ENCODE assay signal across 8 cellular contexts in the genomic region with DNA sequence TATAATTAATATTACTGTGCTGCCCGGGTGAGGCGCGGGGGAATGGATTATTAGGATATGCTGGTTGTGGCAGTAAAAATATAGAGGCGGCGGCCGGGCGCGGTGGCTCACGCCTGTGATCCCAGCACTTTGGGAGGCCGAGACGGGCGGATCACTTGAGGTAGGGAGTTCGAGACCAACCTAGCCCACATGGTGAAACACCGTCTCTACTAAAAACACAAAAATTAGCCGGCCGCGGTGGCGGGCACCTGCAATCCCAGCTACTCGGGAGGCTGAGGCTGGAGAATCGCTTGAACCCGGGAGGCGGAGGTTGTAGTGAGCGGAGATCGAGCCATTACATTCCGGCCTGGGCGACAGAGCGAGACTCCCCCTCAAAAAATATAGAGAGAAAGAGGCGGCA. TPM values are rescaled to one million over a fixed set of nuclear protein-coding genes. Genes with fewer than 3 reads are reported as not detected.
DNase-seq lines count a peak whose midpoint lies in the region; ATAC-seq, FAIRE-seq and TF ChIP-seq lines count a peak whose summit lies in the region.
"Not testable (repeated sequence)": the region's sequence is repeated elsewhere in the genome, so short reads cannot be mapped to it uniquely, and the experiment has no call there.

No MANE protein-coding gene starts in this region.

- not testable (repeated sequence) for TF ChIP-seq POLR2A in IMR-90 (IDR thresholded peaks at IDR 0.05; ENCODE audit: low read depth, low read length); endothelial cell of umbilical vein (IDR thresholded peaks at IDR 0.05; ENCODE audit: low read depth, low read length); HepG2 (IDR thresholded peaks at IDR 0.05; ENCODE audit: insufficient read depth in 1 of 2, low read depth in 2 of 2, low read length in 2 of 2); ovary (IDR thresholded peaks at IDR 0.05); thyroid gland (IDR thresholded peaks at IDR 0.05)

- H3K14ac ChIP-seq in IMR-90 (replicated peaks; ENCODE audit: low read depth, low read length) = not testable (repeated sequence)

- no CpG with 5 or more reads among the region's 28 CpGs for WGBS in IMR-90 (ENCODE audit: extremely low coverage in 2 of 2, insufficient read length in 1 of 2), 2 experiments
- 95% methylated on average over 28 of the region's 28 CpGs for WGBS in HepG2 (ENCODE audit: low lambda C conversion rate)
- 91 to 94% (median 94%) methylated on average over 28 of the region's 28 CpGs for WGBS in ovary, 3 donors
- WGBS in thyroid gland, 2 donors = 95% methylated on average over 28 of the region's 28 CpGs

- H3K36me3 Mint-ChIP-seq in CD14-positive monocyte; T-helper 2 cell treated with Interferon-gamma antibody and Interleukin-4, amounts not matched to agents 5 μg/mL and 100 μg/mL, for 36 hours (ENCODE audit: low read depth); activated naive CD8-positive, alpha-beta T cell treated with anti-CD3 and anti-CD28 coated beads, Interleukin-2, amount 10 ng/mL, durations not matched to agents 7 days and 5 days: not testable (repeated sequence)

- H2AK9ac ChIP-seq in IMR-90 (replicated peaks; ENCODE audit: low read depth, low read length, poor library complexity) = not testable (repeated sequence)

- not testable (repeated sequence) for H2BK20ac ChIP-seq in IMR-90 (ENCODE audit: low read depth, low read length)

- not testable (repeated sequence) for H3K27ac ChIP-seq in IMR-90 (ENCODE audit: insufficient read depth, low read length); endothelial cell of umbilical vein (ENCODE audit: insufficient read depth, low read depth, low read length); HepG2 (ENCODE audit: extremely low read length, insufficient read depth, low read length); ovary
- peak overlapping the region in 2 of 3 donors; percentile 99 to 100 for H3K27ac ChIP-seq in thyroid gland

- not testable (repeated sequence) for H3K4ac ChIP-seq in IMR-90 (ENCODE audit: low read depth, low read length)

- H3K27me3 ChIP-seq in IMR-90 (ENCODE audit: control insufficient read depth, insufficient read depth, low read length); endothelial cell of umbilical vein (ENCODE audit: control insufficient read depth in 2 of 2, insufficient read depth in 2 of 2, low read length in 2 of 2); HepG2 (ENCODE audit: control insufficient read depth in 1 of 2, insufficient read depth in 2 of 2, low read length in 2 of 2); ovary; thyroid gland: not testable (repeated sequence)

- ATAC-seq in IMR-90 (ENCODE audit: low read depth); activated naive CD8-positive, alpha-beta T cell treated with anti-CD3 and anti-CD28 coated beads, Interleukin-2, amount 10 ng/mL, durations not matched to agents 7 days and 5 days (ENCODE audit: low read depth); HepG2: not testable (repeated sequence)

- not testable (repeated sequence) for H3K4me1 ChIP-seq in IMR-90 (ENCODE audit: control insufficient read depth, insufficient read depth, low read length); endothelial cell of umbilical vein (ENCODE audit: control insufficient read depth, extremely low read depth, insufficient read depth, low read length); ovary (ENCODE audit: insufficient read depth); thyroid gland
- peaks cover 16% of the 10 kb centered on the region; the same call in 1 of the 2 replicates for H3K4me1 ChIP-seq in HepG2 (ENCODE audit: insufficient read depth, low read length)

- H3K4me3 ChIP-seq in IMR-90 (ENCODE audit: insufficient read depth, low read depth, low read length); endothelial cell of umbilical vein (replicated peaks in 1 of 3; ENCODE audit: insufficient read depth in 1 of 3, low read depth in 1 of 3, low read length in 3 of 3); HepG2 (replicated peaks in 1 of 3; ENCODE audit: insufficient read depth in 1 of 3, low read depth in 2 of 3, low read length in 3 of 3): not testable (repeated sequence)
- H3K4me3 ChIP-seq in ovary (peak overlapping the region; percentile 53), thyroid gland (replicated peaks in 1 of 3) (peak overlapping the region in 1 of 3 donors; percentile 65)

- CTCF ChIA-PET in IMR-90 (lab: Yijun Ruan, JAX); HepG2 (lab: Yijun Ruan, JAX; ENCODE audit: low intra/inter-chr PET ratio, low total read pairs): not testable (repeated sequence)
- CTCF ChIA-PET in endothelial cell of umbilical vein (lab: Charles Lee) = interaction anchor here (1.2 to 2.6 kb wide), 2 partner anchors 14 to 189 kb away, joined by 3 to 7 read pairs; no protein-coding TSS in a partner anchor

- not testable (repeated sequence) for TF ChIP-seq CTCF in CD14-positive monocyte (IDR thresholded peaks at IDR 0.05); IMR-90 (conservative IDR thresholded peaks at IDR 0.05; ENCODE audit: low read depth, low read length); endothelial cell of umbilical vein (IDR thresholded peaks at IDR 0.05; ENCODE audit: extremely low read depth in 1 of 2, insufficient read depth in 1 of 2, low read depth in 1 of 2, low read length in 2 of 2); HepG2 (CRISPR knock-in tag; IDR thresholded peaks at IDR 0.05); ovary (IDR thresholded peaks at IDR 0.05); thyroid gland (IDR thresholded peaks at IDR 0.05)

- dilution Hi-C loops in IMR-90 (cut with HindIII; ENCODE audit: low sequenced_read_pairs, unreplicated experiment); endothelial cell of umbilical vein (cut with MboI; ENCODE audit: extremely low pct_ligation_motif_present, low sequenced_read_pairs): not testable (repeated sequence)

- H2BK5ac ChIP-seq in IMR-90 (ENCODE audit: low read depth, low read length, poor library complexity, severe bottlenecking) = not testable (repeated sequence)

- H2BK120ac ChIP-seq in IMR-90 (ENCODE audit: low read depth, low read length) = not testable (repeated sequence)

- H3K9me3 ChIP-seq in IMR-90 (ENCODE audit: control insufficient read depth, insufficient read depth, low read length); endothelial cell of umbilical vein (replicated peaks; ENCODE audit: control insufficient read depth, insufficient read depth, low read length); HepG2 (ENCODE audit: low read length); ovary; thyroid gland: not testable (repeated sequence)

- intact Hi-C loops in CD14-positive monocyte (cut with micrococcal nuclease) (loop anchor here in 1 of 2 donors (10.0 kb wide), 1 partner anchor 1061 kb away; a partner anchor contains a TSS), IMR-90 (cut with micrococcal nuclease) (loop anchor here (10.0 kb wide), 1 partner anchor 1989 kb away; a partner anchor contains a TSS), endothelial cell of umbilical vein (cut with micrococcal nuclease) (loop anchor here (2.0 to 10.0 kb wide), 3 partner anchors 103 to 391 kb away; no protein-coding TSS in a partner anchor), HepG2 (cut with micrococcal nuclease; ENCODE audit: unreplicated experiment) (loop anchor here (5.0 kb wide), 1 partner anchor 69 kb away; no protein-coding TSS in a partner anchor)
- intact Hi-C loops in ovary (cut with DNase I); thyroid gland (cut with DNase I): not testable (repeated sequence)

- H3K36me3 ChIP-seq in IMR-90 (ENCODE audit: control insufficient read depth, insufficient read depth, low read length); endothelial cell of umbilical vein (ENCODE audit: control insufficient read depth in 2 of 2, extremely low read depth in 1 of 2, insufficient read depth in 2 of 2, low read length in 2 of 2); HepG2 (replicated peaks in 1 of 2; ENCODE audit: control insufficient read depth in 1 of 2, insufficient read depth in 2 of 2, low read length in 2 of 2); ovary; thyroid gland: not testable (repeated sequence)

- H3K18ac ChIP-seq in IMR-90 (ENCODE audit: low read depth, low read length) = not testable (repeated sequence)

- H3K79me1 ChIP-seq in IMR-90 (ENCODE audit: low read depth in 1 of 2, low read length in 2 of 2) = not testable (repeated sequence)

- not testable (repeated sequence) for FAIRE-seq in endothelial cell of umbilical vein (lab: Jason Lieb, UNC); HepG2 (lab: Jason Lieb, UNC)

- H2AFZ ChIP-seq in IMR-90 (replicated peaks; ENCODE audit: low read length, poor library complexity); endothelial cell of umbilical vein (ENCODE audit: low read depth, low read length); HepG2 (ENCODE audit: low read length): not testable (repeated sequence)

- H3K4me1 Mint-ChIP-seq in CD14-positive monocyte = not testable (repeated sequence)
- H3K4me1 Mint-ChIP-seq in T-helper 2 cell treated with Interferon-gamma antibody and Interleukin-4, amounts not matched to agents 5 μg/mL and 100 μg/mL, for 36 hours (ENCODE audit: low read depth) = peaks cover 26% of the 10 kb centered on the region
- H3K4me1 Mint-ChIP-seq in activated naive CD8-positive, alpha-beta T cell treated with anti-CD3 and anti-CD28 coated beads, Interleukin-2, amount 10 ng/mL, durations not matched to agents 7 days and 5 days = peaks cover 32% of the 10 kb centered on the region

- H3K9me1 ChIP-seq in IMR-90 (ENCODE audit: insufficient read depth, low read length); endothelial cell of umbilical vein (replicated peaks; ENCODE audit: control insufficient read depth, extremely low read depth, insufficient read depth, low read length): not testable (repeated sequence)

- not testable (repeated sequence) for TF ChIP-seq EP300 in HepG2 (IDR thresholded peaks at IDR 0.05; ENCODE audit: low read depth in 2 of 2, low read length in 2 of 2); HepG2 (CRISPR knock-in tag; IDR thresholded peaks at IDR 0.05; ENCODE audit: borderline replicate concordance); ovary (IDR thresholded peaks at IDR 0.05)

- H3K9ac ChIP-seq in IMR-90 (ENCODE audit: low read depth, low read length); endothelial cell of umbilical vein (replicated peaks; ENCODE audit: extremely low read depth, insufficient read depth, low read length); HepG2 (ENCODE audit: insufficient read depth, low read depth, low read length): not testable (repeated sequence)

- H3K56ac ChIP-seq in IMR-90 (ENCODE audit: extremely low read depth, insufficient read depth, low read length) = not testable (repeated sequence)

- not testable (repeated sequence) for H3K23ac ChIP-seq in IMR-90 (ENCODE audit: low read depth, low read length)

- POLR2A ChIA-PET in IMR-90 (lab: Charles Lee; ENCODE audit: unreplicated experiment) (interaction anchor here (0.6 kb wide), 1 partner anchor 355 kb away, joined by 4 read pairs; no protein-coding TSS in a partner anchor), HepG2 (lab: Yijun Ruan, JAX) (interaction anchor here (1.8 kb wide), 1 partner anchor 10 kb away, joined by 8 read pairs; no protein-coding TSS in a partner anchor)
- POLR2A ChIA-PET in activated naive CD8-positive, alpha-beta T cell treated with anti-CD3 and anti-CD28 coated beads, Interleukin-2, amount 10 ng/mL, durations not matched to agents 7 days and 5 days (lab: Charles Lee) = interaction anchor here (0.7 kb wide), 1 partner anchor 17 kb away, joined by 6 read pairs; no protein-coding TSS in a partner anchor
- POLR2A ChIA-PET in endothelial cell of umbilical vein (lab: Charles Lee) = not testable (repeated sequence)

- H2AK5ac ChIP-seq in IMR-90 (ENCODE audit: low read depth, low read length) = not testable (repeated sequence)

- in situ Hi-C loops in IMR-90 (cut with MboI; ENCODE audit: low sequenced_read_pairs); HepG2 (cut with HindIII; ENCODE audit: extremely low pct_ligation_motif_present, low pct_unique_long_range_greater_than_20kb): not testable (repeated sequence)

- not testable (repeated sequence) for H3K9me3 Mint-ChIP-seq in CD14-positive monocyte; T-helper 2 cell treated with Interferon-gamma antibody and Interleukin-4, amounts not matched to agents 5 μg/mL and 100 μg/mL, for 36 hours; activated naive CD8-positive, alpha-beta T cell treated with anti-CD3 and anti-CD28 coated beads, Interleukin-2, amount 10 ng/mL, durations not matched to agents 7 days and 5 days

- not testable (repeated sequence) for H3K27me3 Mint-ChIP-seq in CD14-positive monocyte (ENCODE audit: low read depth in 3 of 3); T-helper 2 cell treated with Interferon-gamma antibody and Interleukin-4, amounts not matched to agents 5 μg/mL and 100 μg/mL, for 36 hours (ENCODE audit: low read depth); activated naive CD8-positive, alpha-beta T cell treated with anti-CD3 and anti-CD28 coated beads, Interleukin-2, amount 10 ng/mL, durations not matched to agents 7 days and 5 days

- not testable (repeated sequence) for H3K4me2 ChIP-seq in IMR-90 (ENCODE audit: low read depth, low read length)
- peak overlapping the region; percentile 55 for H3K4me2 ChIP-seq in endothelial cell of umbilical vein (ENCODE audit: insufficient read depth, low read length)
- peak overlapping the region; percentile 92 for H3K4me2 ChIP-seq in HepG2 (ENCODE audit: low read depth, low read length)

- H4K20me1 ChIP-seq in IMR-90 (ENCODE audit: insufficient read depth, low read length); endothelial cell of umbilical vein (replicated peaks; ENCODE audit: control insufficient read depth, extremely low read depth, insufficient read depth, low read length); HepG2 (ENCODE audit: insufficient read depth, low read length): not testable (repeated sequence)

- H3K4me3 Mint-ChIP-seq in CD14-positive monocyte = peak overlapping the region in 1 of 2 donors; percentile 91
- H3K4me3 Mint-ChIP-seq in T-helper 2 cell treated with Interferon-gamma antibody and Interleukin-4, amounts not matched to agents 5 μg/mL and 100 μg/mL, for 36 hours = peak overlapping the region; percentile 95
- H3K4me3 Mint-ChIP-seq in activated naive CD8-positive, alpha-beta T cell treated with anti-CD3 and anti-CD28 coated beads, Interleukin-2, amount 10 ng/mL, durations not matched to agents 7 days and 5 days = peak overlapping the region; percentile 93

- peak overlapping the region in 4 of 7 donors; percentile 52 to 100 (median 100) for H3K27ac Mint-ChIP-seq in CD14-positive monocyte
- H3K27ac Mint-ChIP-seq in T-helper 2 cell treated with Interferon-gamma antibody and Interleukin-4, amounts not matched to agents 5 μg/mL and 100 μg/mL, for 36 hours = peak overlapping the region; percentile 99
- peak overlapping the region; percentile 49 for H3K27ac Mint-ChIP-seq in activated naive CD8-positive, alpha-beta T cell treated with anti-CD3 and anti-CD28 coated beads, Interleukin-2, amount 10 ng/mL, durations not matched to agents 7 days and 5 days

- H4K91ac ChIP-seq in IMR-90 (ENCODE audit: insufficient read depth, low read depth, low read length) = not testable (repeated sequence)

- not testable (repeated sequence) for H2BK15ac ChIP-seq in IMR-90 (ENCODE audit: low read depth, low read length)

- H4K5ac ChIP-seq in IMR-90 (ENCODE audit: low read depth, low read length) = not testable (repeated sequence)

- TF ChIP-seq RAD21 in IMR-90 (IDR thresholded peaks at IDR 0.05; ENCODE audit: low read length); HepG2 (CRISPR knock-in tag; IDR thresholded peaks at IDR 0.05): not testable (repeated sequence)

- BruUV-seq in IMR-90 (replicated peaks; lab: Mats Ljungman, UMichigan); endothelial cell of umbilical vein (replicated peaks; lab: Mats Ljungman, UMichigan): not testable (repeated sequence)
- BruUV-seq in HepG2 (replicated peaks; lab: Mats Ljungman, UMichigan) = TSS peak; percentile 61

- H3K79me2 ChIP-seq in endothelial cell of umbilical vein (ENCODE audit: control insufficient read depth, insufficient read depth, low read length); HepG2 (ENCODE audit: insufficient read depth, low read length): not testable (repeated sequence)

- DNase-seq in CD14-positive monocyte (ENCODE audit: low spot score); IMR-90; T-helper 2 cell treated with Interferon-gamma antibody and Interleukin-4, amounts not matched to agents 5 μg/mL and 100 μg/mL, for 36 hours (ENCODE audit: low spot score); activated naive CD8-positive, alpha-beta T cell treated with anti-CD3 and anti-CD28 coated beads, Interleukin-2, amount 10 ng/mL, durations not matched to agents 7 days and 5 days; endothelial cell of umbilical vein (ENCODE audit: low read depth, low spot score); HepG2 (ENCODE audit: low spot score): not testable (repeated sequence)
- peak in 3 of 5 donors; percentile 40 to 45 (median 41) for DNase-seq in ovary
- DNase-seq in thyroid gland = peak in 1 of 2 donors; percentile 27

- H4K8ac ChIP-seq in IMR-90 (ENCODE audit: low read depth in 2 of 2, low read length in 2 of 2) = peak overlapping the region; percentile 98 to 99; a peak in 2 of 4 replicates

RNA-seq across cellular contexts. Expression of a gene that starts 0.6 kb away (rescaled TPM):
- polyA plus RNA-seq in CD14-positive monocyte (under 1 TPM in 1 of 2 donors, not detected in 1; 0.23 TPM), IMR-90 (2012; rRNA removed) (2.6 and 3.0 TPM in 2 replicates), endothelial cell of umbilical vein (0.62 and 2.5 TPM in 2 replicates), HepG2 (2011; rRNA removed) (2.0 and 2.3 TPM in 2 replicates), ovary (1 to 10 TPM; 2.4 to 2.8 TPM)
- total RNA-seq in IMR-90 (2012; rRNA removed) (7.2 and 9.7 TPM in 2 replicates), endothelial cell of umbilical vein (4.0 and 4.3 TPM in 2 replicates), HepG2 (2016; rRNA removed; fragmentation: Illumina TruSeq; extraction: Trizol) (3.1 and 4.8 TPM in 2 replicates), ovary (10 to 100 TPM in 1 of 7 donors, 1 to 10 TPM in 6; 6.3 to 13.4 (median 8.6) TPM), thyroid gland (10 to 100 TPM; 14.9 to 27.1 (median 22.4) TPM)
- polyA plus RNA-seq in IMR-90 (2012; cell fraction: cytosol; rRNA removed) = 0.62 and 1.0 TPM in 2 replicates
- 1.5 and 23.2 TPM in 2 replicates for polyA plus RNA-seq in IMR-90 (2012; cell fraction: nucleus; rRNA removed; ENCODE audit: low replicate concordance)
- total RNA-seq in activated naive CD8-positive, alpha-beta T cell treated with anti-CD3 and anti-CD28 coated beads, Interleukin-2, amount 10 ng/mL, durations not matched to agents 7 days and 5 days = 10 to 100 TPM; 12.1 to 13.1 TPM
- polyA plus RNA-seq in endothelial cell of umbilical vein (2011; cell fraction: cytosol; rRNA removed) = 1.0 and 1.2 TPM in 2 replicates
- polyA plus RNA-seq in endothelial cell of umbilical vein (2011; cell fraction: nucleus; rRNA removed) = 9.1 and 9.2 TPM in 2 replicates
- polyA plus RNA-seq in endothelial cell of umbilical vein (2012) = 1.9 and 2.5 TPM in 2 replicates
- 3.4 and 4.9 TPM in 2 replicates for polyA minus RNA-seq in endothelial cell of umbilical vein
- polyA minus RNA-seq in endothelial cell of umbilical vein (2011; cell fraction: cytosol; rRNA and poly(A)+ RNA removed) = 2.5 TPM
- 20.1 and 22.6 TPM in 2 replicates for polyA minus RNA-seq in endothelial cell of umbilical vein (2011; cell fraction: nucleus; rRNA and poly(A)+ RNA removed)
- 2.2 and 2.8 TPM in 2 replicates for total RNA-seq in HepG2 (2016; cell fraction: cytosol; rRNA removed; fragmentation: Illumina TruSeq; extraction: Trizol; ENCODE audit: low read depth)
- total RNA-seq in HepG2 (2016; cell fraction: insoluble cytoplasmic fraction; rRNA removed; fragmentation: Illumina TruSeq; extraction: Trizol) = 3.0 and 4.1 TPM in 2 replicates
- total RNA-seq in HepG2 (2016; cell fraction: membrane; rRNA removed; fragmentation: Illumina TruSeq; extraction: Trizol) = 1.4 and 1.5 TPM in 2 replicates
- total RNA-seq in HepG2 (2016; cell fraction: nucleus; rRNA removed; fragmentation: Illumina TruSeq; extraction: Trizol) = 17.0 and 19.3 TPM in 2 replicates
- polyA plus RNA-seq in HepG2 (2011; cell fraction: cytosol; rRNA removed) = 0.15 and 0.81 TPM in 2 replicates
- 4.6 and 5.0 TPM in 2 replicates for polyA plus RNA-seq in HepG2 (2011; cell fraction: nucleus; rRNA removed)
- 0.44 and 0.68 TPM in 2 replicates for polyA plus RNA-seq in HepG2 (2012)
- 0.09 and 0.20 TPM in 2 replicates for polyA plus RNA-seq in HepG2 (2016; cell fraction: cytosol; fragmentation: Illumina TruSeq; extraction: Trizol; ENCODE audit: low read depth)
- 0.82 and 1.4 TPM in 2 replicates for polyA plus RNA-seq in HepG2 (2016; cell fraction: insoluble cytoplasmic fraction; fragmentation: Illumina TruSeq; extraction: Trizol; ENCODE audit: low read depth)
- 0.22 and 0.29 TPM in 2 replicates for polyA plus RNA-seq in HepG2 (2016; cell fraction: membrane; fragmentation: Illumina TruSeq; extraction: Trizol; ENCODE audit: low read depth)
- 5.2 and 6.6 TPM in 2 replicates for polyA plus RNA-seq in HepG2 (2016; cell fraction: nucleus; fragmentation: Illumina TruSeq; extraction: Trizol; ENCODE audit: insufficient read depth, low read depth)
- polyA minus RNA-seq in HepG2 (2011; rRNA and poly(A)+ RNA removed; ENCODE audit: low replicate concordance) = 2.8 and 2.9 TPM in 2 replicates
- 0.49 and 1.1 TPM in 2 replicates for polyA minus RNA-seq in HepG2 (2011; cell fraction: cytosol; rRNA and poly(A)+ RNA removed)
- polyA minus RNA-seq in HepG2 (2011; cell fraction: nucleus; rRNA and poly(A)+ RNA removed) = 20.1 and 28.6 TPM in 2 replicates

Comparison
In these comparisons a context has a peak if more than half of its experiments do, and no peak if none do; other contexts are left out.
1. H3K27ac Mint-ChIP-seq: peak in every context shown above with its lines; median percentile 100 in CD14-positive monocyte; 99 in T-helper 2 cell treated with Interferon-gamma antibody and Interleukin-4, amounts not matched to agents 5 μg/mL and 100 μg/mL, for 36 hours; 49 in activated naive CD8-positive, alpha-beta T cell treated with anti-CD3 and anti-CD28 coated beads, Interleukin-2, amount 10 ng/mL, durations not matched to agents 7 days and 5 days.